8 cellular contexts compared by ENCODE assay signal in the genomic region with DNA sequence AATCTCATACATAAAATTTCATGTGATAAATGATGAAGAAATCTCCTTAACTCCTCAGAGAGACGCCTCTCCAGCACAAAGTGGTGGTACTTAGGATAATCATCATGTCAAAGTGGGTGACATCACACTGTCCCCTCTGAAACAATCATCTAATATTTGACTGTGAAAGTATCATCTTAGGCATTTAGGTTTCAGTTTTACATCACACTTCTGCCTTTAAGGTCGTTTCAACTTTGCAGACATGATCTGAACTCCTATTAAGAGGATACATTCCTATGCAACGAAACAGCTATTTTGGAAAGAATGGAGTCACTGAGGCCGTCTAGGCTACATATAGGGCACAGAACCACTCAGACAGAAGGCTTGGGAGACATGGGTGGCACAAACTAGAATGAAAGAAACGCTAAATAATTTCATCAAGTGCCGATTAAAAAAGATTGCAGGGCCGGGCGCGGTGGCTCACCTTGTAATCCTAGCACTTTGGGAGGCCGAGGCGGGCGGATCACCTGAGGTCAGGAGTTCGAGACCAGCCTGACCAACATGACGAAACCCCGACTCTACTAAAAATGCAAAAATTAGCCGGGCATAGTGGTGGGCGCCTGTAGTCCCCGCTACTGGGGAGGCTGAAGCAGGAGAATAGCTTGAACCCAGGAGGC. TPM values are rescaled to one million over a fixed set of nuclear protein-coding genes. Genes with fewer than 3 reads are reported as not detected.
DNase-seq lines count a peak whose midpoint lies in the region; ATAC-seq, FAIRE-seq and TF ChIP-seq lines count a peak whose summit lies in the region.

No MANE protein-coding gene starts in this region.

- no peak overlapping the region for H3K9ac ChIP-seq in endodermal cell (ENCODE audit: extremely low read depth, low read length, poor library complexity, severe bottlenecking)

- H3K4me3 ChIP-seq in MG63 (peak overlapping the region; percentile 85), endodermal cell (ENCODE audit: low read length) (peak overlapping the region; percentile 22)

- no peaks in the 10 kb centered on the region for H3K9me3 ChIP-seq in MG63
- no peaks in the 10 kb centered on the region for H3K9me3 ChIP-seq in endodermal cell (ENCODE audit: control insufficient read depth, low read length)

- DNase-seq in GM12891 (ENCODE audit: insufficient read length, low spot score) (no peak), MG63 (no peak), endodermal cell (no peak), superior temporal gyrus (ENCODE audit: extremely low spot score) (peak; percentile 18), NK-92 (lab: John Stamatoyannopoulos, UW; ENCODE audit: unreplicated experiment) (no peak), NCI-H2171 (lab: John Stamatoyannopoulos, UW) (no peak), pons (ENCODE audit: low spot score) (no peak)

- peaks cover 42% of the 10 kb centered on the region for H3K4me1 Mint-ChIP-seq in endodermal cell

- H3K36me3 Mint-ChIP-seq in endodermal cell (ENCODE audit: low read depth), result no peaks in the 10 kb centered on the region

- peak; percentile 82 for FAIRE-seq in GM12891 (lab: Jason Lieb, UNC)

- H3K36me3 ChIP-seq in MG63 (peaks cover 5% of the 10 kb centered on the region; the same call in 1 of the 2 replicates), endodermal cell (ENCODE audit: control insufficient read depth, insufficient read depth, low read length) (no peaks in the 10 kb centered on the region)

- peak overlapping the region; percentile 88 for H3K4me3 Mint-ChIP-seq in endodermal cell

- H3K9me3 Mint-ChIP-seq in endodermal cell, result no peaks in the 10 kb centered on the region

- H3K27ac ChIP-seq in endodermal cell (ENCODE audit: low read depth, low read length), result no peak overlapping the region

- 0 out of 2 replicates have a peak, but pooled peaks have one; percentile 8 for TF ChIP-seq POLR2A in GM12891 (IDR thresholded peaks at IDR 0.05; ENCODE audit: low read depth, low read length)

- no peak for TF ChIP-seq CTCF in endodermal cell (conservative IDR thresholded peaks at IDR 0.05)

- WGBS in endodermal cell (ENCODE audit: insufficient coverage in 1 of 2, insufficient read length in 1 of 2), 2 experiments, result 83 to 88% methylated on average over 15 to 18 of the region's 18 CpGs

- H3K4me1 ChIP-seq in endodermal cell (ENCODE audit: control insufficient read depth, insufficient read depth, low read length), result peaks cover 6% of the 10 kb centered on the region

- peaks cover 20% of the 10 kb centered on the region for H3K27me3 Mint-ChIP-seq in endodermal cell (ENCODE audit: insufficient read depth)

- H3K27me3 ChIP-seq in MG63 (no peaks in the 10 kb centered on the region), endodermal cell (ENCODE audit: control insufficient read depth, insufficient read depth, low read length, poor library complexity, severe bottlenecking) (peaks cover 12% of the 10 kb centered on the region)

- ATAC-seq in GM21528 (IDR thresholded peaks at IDR 0.05; ENCODE audit: low FRiP score, unreplicated experiment), result peak; percentile 41

- H3K27ac Mint-ChIP-seq in endodermal cell, result no peak overlapping the region

TF ChIP-seq in GM12891, 5 proteins besides CTCF, POLR2A, EP300 and RAD21:
- TF ChIP-seq TAF1 (IDR thresholded peaks at IDR 0.05; ENCODE audit: low read depth, low read length) (0 out of 2 replicates have a peak, but pooled peaks have one; percentile 41), SPI1 (IDR thresholded peaks at IDR 0.05; ENCODE audit: low read depth, low read length) (peak; percentile 61), POLR2AphosphoS5 (IDR thresholded peaks at IDR 0.05; ENCODE audit: low read depth, low read length) (no peak)
TF ChIP-seq in GM12891: peak in this region for 2.

RNA-seq across cellular contexts. Expression of a gene that starts 2.0 kb away (rescaled TPM):
- 124 TPM for polyA plus RNA-seq in GM12891 (2012; ENCODE audit: low read depth, missing spikeins)
- 45.4 and 56.4 TPM in 2 replicates for total RNA-seq in MG63 (2014; rRNA removed; shearing (Covaris generic); ENCODE audit: low replicate concordance)
- total RNA-seq in endodermal cell, result 10 to 100 TPM; 48.8 to 53.6 TPM
- 58.9 TPM for polyA plus RNA-seq in endodermal cell (2013, experiment 1 of 2)
- polyA plus RNA-seq in endodermal cell (2013, experiment 2 of 2), result 58.6 TPM
